26 cellular contexts compared by ENCODE assay signal in the genomic region with DNA sequence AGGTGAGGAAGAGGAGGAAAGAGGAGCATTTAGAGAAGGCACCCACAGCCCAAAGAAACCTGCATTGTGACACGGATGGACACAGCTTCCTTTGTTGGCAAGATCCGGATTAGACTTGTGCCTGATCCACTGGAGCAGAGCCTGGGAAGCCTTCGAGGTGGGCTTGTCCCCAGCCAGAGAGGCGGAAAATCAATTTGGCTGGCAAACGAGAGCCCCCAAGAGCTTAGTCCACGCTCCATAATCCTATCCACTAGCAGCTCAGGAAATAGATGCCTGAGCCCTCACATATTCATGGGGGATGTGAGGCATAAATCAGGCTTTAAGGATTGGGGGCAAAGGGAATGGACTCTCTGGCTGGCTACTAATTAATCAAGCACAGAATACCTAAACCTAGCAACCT.
"Had no signal": no experiment of that assay in that cellular context is flagged by ENCODE, and none has a peak within 500 bp of the region (broad histone marks: within the 10 kb centered on the region; RNA-seq: fewer than 3 reads in every experiment).

No MANE protein-coding gene starts in this region.

- DNase-seq: activated CD4-positive, alpha-beta T cell treated with anti-CD3 and anti-CD28 coated beads for 4 hours; activated CD4-positive, alpha-beta T cell treated with anti-CD3 and anti-CD28 coated beads, Interleukin-2, amount 50 U/mL, for 4 hours; activated naive CD4-positive, alpha-beta T cell treated with anti-CD3 and anti-CD28 coated beads for 36 hours; activated naive CD8-positive, alpha-beta T cell treated with anti-CD3 and anti-CD28 coated beads for 36 hours; activated T-cell treated with anti-CD3 and anti-CD28 coated beads for 4 hours; activated T-cell treated with anti-CD3 and anti-CD28 coated beads, Interleukin-2, amount 50 U/mL, for 72 hours; adrenal gland; aorta; body of pancreas; cerebellar nuclear complex; colonic mucosa; effector memory CD8-positive, alpha-beta T cell; foreskin fibroblast; head of caudate nucleus; kidney glomerular epithelial cell; left ventricle myocardium inferior; mucosa of descending colon; pancreas; stimulated activated CD4-positive, alpha-beta T cell treated with anti-CD3 and anti-CD28 coated beads, Interleukin-2, amount 100 ng/mL, for 48 hours; stimulated activated naive CD4-positive, alpha-beta T cell treated with Interleukin-2 at 50 U/mL for 16 hours; T-helper 1 cell had no signal

- H3K27me3 ChIP-seq: adrenal gland, body of pancreas, colonic mucosa, pancreas, right atrium auricular region, tibial nerve had no signal

- H3K4me1 ChIP-seq: adrenal gland, body of pancreas, colonic mucosa, left ventricle myocardium inferior, pancreas, prostate gland, right atrium auricular region, tibial nerve had no signal

- FAIRE-seq: endothelial cell of umbilical vein, pancreas had no signal

- H3K9me3 ChIP-seq: adrenal gland, body of pancreas, colonic mucosa, left ventricle myocardium inferior, mucosa of descending colon, pancreas, prostate gland, right atrium auricular region, tibial nerve had no signal

- H3K36me3 ChIP-seq: adrenal gland, colonic mucosa, left ventricle myocardium inferior, prostate gland, right atrium auricular region, tibial nerve had no signal

- H3K4me3 ChIP-seq: adrenal gland, body of pancreas, colonic mucosa, left ventricle myocardium inferior, lung, mucosa of descending colon, pancreas, prostate gland, right atrium auricular region, tibial nerve had no signal

- H3K27ac ChIP-seq: adrenal gland, body of pancreas, colonic mucosa, left ventricle myocardium inferior, pancreas, prostate gland, right atrium auricular region, tibial nerve had no signal
